ENCODE assay signal across 20 cellular contexts in the genomic region with DNA sequence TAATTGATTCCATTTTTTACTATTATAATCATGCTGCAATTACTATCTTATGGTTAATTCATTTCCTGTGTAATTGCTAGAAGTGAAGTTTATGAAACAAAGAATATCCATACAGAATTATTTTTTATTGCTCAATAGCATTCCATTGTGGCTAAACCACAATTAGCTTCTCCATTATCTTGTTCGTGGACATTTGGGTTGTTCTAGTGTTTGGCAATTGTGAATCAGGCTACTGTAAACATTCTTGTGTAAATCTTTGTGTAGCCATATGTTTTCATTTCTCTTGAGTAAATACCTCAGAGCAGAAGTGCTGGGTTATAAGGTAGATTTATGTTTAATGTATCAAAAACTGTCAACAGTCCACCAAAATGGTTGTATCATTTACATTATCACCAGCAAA.
DNase-seq lines count a peak whose midpoint lies in the region; ATAC-seq and TF ChIP-seq lines count a peak whose summit lies in the region.
"Had no signal": no experiment of that assay in that cellular context is flagged by ENCODE, and none has a peak within 500 bp of the region (broad histone marks: within the 10 kb centered on the region; RNA-seq: fewer than 3 reads in every experiment).

No MANE protein-coding gene starts in this region.

- H3K4me2 ChIP-seq in PC-3 (ENCODE audit: low read length): no peak overlapping the region
- no peak overlapping the region for H3K4me2 ChIP-seq in mesenchymal stem cell (ENCODE audit: low read length, poor library complexity, severe bottlenecking)

- H2BK12ac ChIP-seq in mesenchymal stem cell (ENCODE audit: low read length in 2 of 2): no peak overlapping the region

- H3K9me2 ChIP-seq in PC-3 (replicated peaks; ENCODE audit: low read length): no peaks in the 10 kb centered on the region

- no peak overlapping the region for H3K4ac ChIP-seq in mesenchymal stem cell (ENCODE audit: low read depth in 1 of 2, low read length in 2 of 2)

- BruUV-seq in PC-3 (replicated peaks; lab: Mats Ljungman, UMichigan): no TSS peak

- H3K27me3 ChIP-seq in PC-3 (ENCODE audit: low read length) (no peaks in the 10 kb centered on the region), mesenchymal stem cell (ENCODE audit: control insufficient read depth in 1 of 2, insufficient read depth in 1 of 2, low read length in 2 of 2) (no peaks in the 10 kb centered on the region), spleen (replicated peaks in 1 of 7) (no peaks in the 10 kb centered on the region), ascending aorta (no peaks in the 10 kb centered on the region)
- H3K27me3 ChIP-seq: adrenal gland, esophagus squamous epithelium, stomach had no signal

- no peaks in the 10 kb centered on the region for H3K79me2 ChIP-seq in PC-3 (ENCODE audit: low read length)

- peak; percentile 37 for ATAC-seq in PC-3
- ATAC-seq: natural killer cell had no signal

- no peak overlapping the region for H4K8ac ChIP-seq in mesenchymal stem cell (ENCODE audit: low read length)

- no peaks in the 10 kb centered on the region for H3F3A ChIP-seq in PC-3 (ENCODE audit: low read length, unreplicated experiment)

- H2AFZ ChIP-seq in PC-3 (ENCODE audit: low read length) (no peak overlapping the region), mesenchymal stem cell (ENCODE audit: low read depth, low read length) (no peak overlapping the region)

- no peak overlapping the region for H3K18ac ChIP-seq in mesenchymal stem cell (ENCODE audit: low read depth in 1 of 2, low read length in 2 of 2)

- H3K36me3 ChIP-seq in PC-3 (ENCODE audit: low read depth, low read length) (no peaks in the 10 kb centered on the region), mesenchymal stem cell (ENCODE audit: control insufficient read depth in 1 of 2, insufficient read depth in 2 of 2, low read depth in 1 of 2, low read length in 2 of 2) (no peaks in the 10 kb centered on the region), spleen (no peaks in the 10 kb centered on the region), ascending aorta (no peaks in the 10 kb centered on the region)
- H3K36me3 ChIP-seq: adrenal gland, esophagus squamous epithelium, stomach had no signal

- H3K27ac ChIP-seq in PC-3 (ENCODE audit: low read length) (no peak overlapping the region), mesenchymal stem cell (ENCODE audit: low read length, poor library complexity, severe bottlenecking) (no peak overlapping the region), spleen (no peak overlapping the region), ascending aorta (no peak overlapping the region)
- H3K27ac ChIP-seq: adrenal gland, esophagus squamous epithelium, stomach had no signal

- 0 out of 2 replicates have a peak, but pooled peaks cover 9% of the 10 kb centered on the region for H3K9me3 ChIP-seq in PC-3 (ENCODE audit: low read length)
- peaks cover 47% of the 10 kb centered on the region for H3K9me3 ChIP-seq in mesenchymal stem cell (ENCODE audit: control insufficient read depth, low read length)
- H3K9me3 ChIP-seq in spleen: peaks cover 0 to 15% (median 4%) of the 10 kb centered on the region in 8 donors
- H3K9me3 ChIP-seq in ascending aorta: no peaks in the 10 kb centered on the region
- H3K9me3 ChIP-seq: adrenal gland, esophagus squamous epithelium had no signal

- H3K14ac ChIP-seq in mesenchymal stem cell (ENCODE audit: low read length in 2 of 2): no peak overlapping the region

- H3K23ac ChIP-seq in mesenchymal stem cell (ENCODE audit: low read length in 2 of 2): no peak overlapping the region

- H2BK5ac ChIP-seq in mesenchymal stem cell (ENCODE audit: low read depth, low read length, poor library complexity, severe bottlenecking): no peak overlapping the region

- no peak overlapping the region for H2BK15ac ChIP-seq in mesenchymal stem cell (ENCODE audit: low read depth, poor library complexity, severe bottlenecking)

- H3K4me1 ChIP-seq in PC-3 (ENCODE audit: insufficient read depth, low read length) (no peaks in the 10 kb centered on the region), mesenchymal stem cell (ENCODE audit: control insufficient read depth, insufficient read depth, low read depth, low read length) (no peaks in the 10 kb centered on the region), spleen (no peaks in the 10 kb centered on the region), ascending aorta (no peaks in the 10 kb centered on the region)
- H3K4me1 ChIP-seq: adrenal gland, esophagus squamous epithelium, stomach had no signal

- no peak for TF ChIP-seq POLR2A in spleen (IDR thresholded peaks at IDR 0.05)

- no peak overlapping the region for H2BK120ac ChIP-seq in mesenchymal stem cell (ENCODE audit: low read depth, low read length)

- no peak overlapping the region for H4K91ac ChIP-seq in mesenchymal stem cell (ENCODE audit: low read length)

- POLR2A ChIA-PET in PC-3 (lab: Charles Lee; ENCODE audit: unreplicated experiment): no interaction called here

- TF ChIP-seq CTCF in PC-3 (conservative IDR thresholded peaks at IDR 0.05; ENCODE audit: low read depth, low read length): no peak
- TF ChIP-seq CTCF in spleen (IDR thresholded peaks at IDR 0.05 in 8 of 11, conservative IDR thresholded peaks at IDR 0.05 in 3 of 11): no peak
- no peak for TF ChIP-seq CTCF in ascending aorta (IDR thresholded peaks at IDR 0.05)

- no peaks in the 10 kb centered on the region for H4K20me1 ChIP-seq in PC-3 (ENCODE audit: low read length)

- intact Hi-C loops in PC-3 (cut with micrococcal nuclease) (no loop called here), spleen (cut with DNase I; ENCODE audit: low total_unique reads) (no loop called here), ascending aorta (cut with DNase I) (no loop called here)

- WGBS in mesenchymal stem cell: no CpG with 5 or more reads among the region's 1 CpG
- 37 to 78% (median 43%) methylated on average over 1 of the region's 1 CpG for WGBS in spleen, 5 donors

- H2AK5ac ChIP-seq in mesenchymal stem cell (ENCODE audit: low read length, severe bottlenecking): no peak overlapping the region

- H3K9ac ChIP-seq in PC-3 (ENCODE audit: low read length) (no peak overlapping the region), mesenchymal stem cell (ENCODE audit: low read length) (no peak overlapping the region)

- CTCF ChIA-PET in PC-3 (lab: Charles Lee): no interaction called here

- H3K4me3 ChIP-seq in PC-3 (ENCODE audit: low read length) (no peak overlapping the region), mesenchymal stem cell (ENCODE audit: insufficient read depth in 1 of 2, low read depth in 1 of 2, low read length in 2 of 2) (no peak overlapping the region), spleen (no peak overlapping the region), ascending aorta (no peak overlapping the region)
- H3K4me3 ChIP-seq: adrenal gland, esophagus squamous epithelium, stomach had no signal

- no peaks in the 10 kb centered on the region for H3K79me1 ChIP-seq in mesenchymal stem cell (replicated peaks; ENCODE audit: low read length, poor library complexity, severe bottlenecking)

- DNase-seq in GM03348 (ENCODE audit: low spot score) (peak; percentile 20), PC-3 (peak; percentile 46), dedifferentiated amniotic fluid mesenchymal stem cell (ENCODE audit: extremely low spot score) (peak; percentile 34), mesenchymal stem cell (peak; percentile 58), spleen (no peak), NCI-H1092 treated with DMSO at 0.1 percent for 48 hours (lab: John Stamatoyannopoulos, UW) (no peak), ascending aorta (ENCODE audit: low spot score in 2 of 2) (no peak), HUDEP-2 (lab: John Stamatoyannopoulos, UW; ENCODE audit: unreplicated experiment in 76 of 76) (no peak)
- DNase-seq: activated CD4-positive, alpha-beta T cell treated with anti-CD3 and anti-CD28 coated beads, Interleukin-2, amount 10 ng/mL, durations not matched to agents 24 days and 14 days; adrenal gland; effector CD8-positive, alpha-beta T cell; esophagus squamous epithelium; GOT3; kidney glomerular epithelial cell; mesendoderm; natural killer cell; NCI-H146; NCI-H345; stimulated activated CD4-positive, alpha-beta T cell treated with anti-CD3 and anti-CD28 coated beads, Interleukin-4, amount 100 ng/mL, for 1 hour; stomach had no signal

Comparison
In these comparisons a context has a peak if more than half of its experiments do, and no peak if none do; other contexts are left out.
1. DNase-seq: peak in GM03348 (single experiment), PC-3 (single experiment), dedifferentiated amniotic fluid mesenchymal stem cell (single experiment) and mesenchymal stem cell (single experiment); none in spleen (single experiment), NCI-H1092 treated with DMSO at 0.1 percent for 48 hours (single experiment), ascending aorta (0 of 2) and HUDEP-2 (0 of 76).